Comparison of ENCODE assay signal across 23 cellular contexts in the genomic region with DNA sequence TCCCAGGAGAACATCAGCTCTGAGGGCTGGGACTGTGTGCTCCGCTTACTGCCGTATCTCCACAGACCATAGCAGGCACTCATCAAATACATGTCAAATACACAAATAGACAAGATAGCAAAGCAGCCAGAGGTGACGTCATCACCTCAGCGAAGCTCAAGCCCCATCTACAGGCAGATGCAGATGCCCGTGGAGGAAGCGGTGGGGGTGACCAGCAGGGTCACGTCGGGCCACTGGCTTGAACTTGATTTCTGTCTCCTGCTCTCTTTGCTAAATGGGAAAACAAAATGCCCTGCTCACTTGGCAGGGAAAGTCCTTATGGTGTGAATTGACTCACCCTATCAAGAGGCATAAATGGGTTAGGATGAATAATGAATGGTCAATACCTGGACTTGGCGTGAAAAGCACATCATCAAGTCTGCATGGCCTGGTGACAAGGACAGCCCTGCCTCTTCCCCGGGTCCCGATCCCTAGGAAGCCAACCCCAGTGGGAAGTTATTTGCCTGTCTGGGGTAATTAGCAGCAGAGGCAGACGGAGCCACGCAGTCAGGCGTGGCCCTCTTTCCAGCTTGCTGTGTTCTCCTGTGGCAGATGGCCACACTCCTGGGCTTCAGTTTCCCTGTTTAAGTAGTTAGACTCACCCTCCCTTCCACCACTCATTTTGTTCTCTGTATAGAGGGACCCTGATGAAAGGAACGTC.
DNase-seq lines count a peak whose midpoint lies in the region; ATAC-seq lines count a peak whose summit lies in the region.
"Had no signal": no experiment of that assay in that cellular context is flagged by ENCODE, and none has a peak within 500 bp of the region (broad histone marks: within the 10 kb centered on the region; RNA-seq: fewer than 3 reads in every experiment).

No MANE protein-coding gene starts in this region.

- DNase-seq in NCI-H2029 (lab: John Stamatoyannopoulos, UW) (peak; percentile 74), NCI-H2029 treated with DMSO at 0.1 percent for 48 hours (lab: John Stamatoyannopoulos, UW) (no peak), G401 (ENCODE audit: low spot score) (peak; percentile 44), SHP77 (lab: John Stamatoyannopoulos, UW) (peak; percentile 80 to 81), islet precursor cell (peak; percentile 58), NCI-H146 treated with DMSO at 0.1 percent for 48 hours (lab: John Stamatoyannopoulos, UW; ENCODE audit: unreplicated experiment) (no peak)
- DNase-seq in stimulated activated CD4-positive, alpha-beta T cell treated with anti-CD3 and anti-CD28 coated beads, Interleukin-4, amount 100 ng/mL, for 1 hour, result no peak
- DNase-seq: activated CD4-positive, alpha-beta T cell treated with anti-CD3 and anti-CD28 coated beads for 48 hours; activated naive CD4-positive, alpha-beta T cell treated with anti-CD3 and anti-CD28 coated beads, Interleukin-2, amount 10 ng/mL, durations not matched to agents 7 days and 5 days; activated T-cell treated with anti-CD3 and anti-CD28 coated beads, Interleukin-2, amount 50 U/mL, for 72 hours; amygdala; Calu3; GF-D8; left lung; mucosa of descending colon; NCI-H774; nephron progenitor cell; PC-9; sigmoid colon; T-helper 2 cell had no signal

- in situ Hi-C loops in G401 (cut with HindIII; ENCODE audit: low sequenced_read_pairs), result no loop called here

- ATAC-seq in GM19351 (IDR thresholded peaks at IDR 0.05; ENCODE audit: unreplicated experiment), result no peak
- ATAC-seq: A549; activated T-cell treated with anti-CD3 and anti-CD28 coated beads, Interleukin-2, amount 50 U/mL, for 72 hours; HCT116; left lung; mucosa of descending colon had no signal

Comparison
In these comparisons a context has a peak if more than half of its experiments do, and no peak if none do; other contexts are left out.
1. DNase-seq: peak in NCI-H2029 (single experiment), G401 (single experiment), SHP77 (2 of 2) and islet precursor cell (single experiment); none in NCI-H2029 treated with DMSO at 0.1 percent for 48 hours (single experiment), NCI-H146 treated with DMSO at 0.1 percent for 48 hours (single experiment) and stimulated activated CD4-positive, alpha-beta T cell treated with anti-CD3 and anti-CD28 coated beads, Interleukin-4, amount 100 ng/mL, for 1 hour (single experiment).